1 cellular context compared by ENCODE assay signal in the genomic region with DNA sequence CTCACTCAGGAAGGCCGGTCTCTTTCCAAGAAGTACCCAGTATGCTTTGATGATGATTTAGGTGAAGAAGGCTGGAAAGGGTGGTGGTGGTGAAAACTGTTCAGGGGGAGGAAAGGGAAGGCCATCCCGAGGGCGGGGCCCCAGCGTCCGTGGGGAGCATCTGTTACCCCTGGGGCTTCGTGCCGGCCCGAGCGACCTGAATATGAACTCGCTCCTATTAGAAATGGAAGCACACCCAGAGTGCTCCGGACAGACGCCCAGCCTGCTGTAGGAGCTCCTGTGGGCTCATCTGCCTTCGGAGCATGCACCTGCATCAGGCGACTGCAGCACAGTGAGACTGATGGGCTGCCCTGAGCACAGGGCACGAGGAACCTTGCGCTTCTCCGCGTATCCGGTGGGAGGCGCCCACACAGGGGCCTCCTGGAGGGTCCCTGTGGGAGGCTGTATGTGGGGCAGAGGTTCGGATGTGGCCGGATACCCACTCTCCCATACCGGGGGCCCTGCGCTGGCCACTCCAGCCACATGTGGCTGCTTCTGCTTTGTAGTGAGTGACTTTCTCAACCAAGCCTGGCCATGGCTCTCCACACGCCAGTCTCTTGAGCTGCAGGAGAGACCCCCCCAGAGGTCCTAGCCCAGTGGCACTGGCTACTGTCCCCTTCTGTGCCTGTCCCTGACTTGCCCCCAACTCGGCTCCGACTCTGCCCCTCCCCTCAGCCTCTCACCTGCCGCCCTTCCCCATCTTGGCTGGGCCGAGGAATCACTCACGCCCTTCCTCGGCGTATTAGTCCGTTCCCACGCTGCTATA.
TF ChIP-seq lines count a peak whose summit lies in the region.

No MANE protein-coding gene starts in this region.

TF ChIP-seq in endothelial cell of umbilical vein, 7 proteins besides CTCF, POLR2A, EP300 and RAD21 (continued from another document):
- no peak for TF ChIP-seq EZH2 (IDR thresholded peaks at IDR 0.05; ENCODE audit: borderline replicate concordance, low read depth, low read length, severe bottlenecking)
- TF ChIP-seq POLR2AphosphoS5 (IDR thresholded peaks at IDR 0.05; ENCODE audit: insufficient read depth, low read depth, low read length): no peak
- TF ChIP-seq GATA2 (IDR thresholded peaks at IDR 0.05; ENCODE audit: insufficient read depth, insufficient read length, low read depth, low read length): no peak
